ENCODE assay signal across 26 cellular contexts in genomic region chr6:140794544-140794943, GRCh38.
"Had no signal": no experiment of that assay in that cellular context is flagged by ENCODE, and none has a peak within 500 bp of the region (broad histone marks: within the 10 kb centered on the region; RNA-seq: fewer than 3 reads in every experiment).

No MANE protein-coding gene starts in this region.

- H3K27me3 ChIP-seq: body of pancreas, colonic mucosa, foreskin keratinocyte, gastroesophageal sphincter, heart right ventricle had no signal

- H3K27ac ChIP-seq: body of pancreas, colonic mucosa, foreskin keratinocyte, gastroesophageal sphincter, heart right ventricle had no signal

- H3K36me3 ChIP-seq: colonic mucosa, gastroesophageal sphincter, heart right ventricle had no signal

- H3K4me1 ChIP-seq: body of pancreas, colonic mucosa, foreskin keratinocyte, gastroesophageal sphincter, heart right ventricle had no signal

- H3K9me3 ChIP-seq: body of pancreas, colonic mucosa, gastroesophageal sphincter had no signal

- DNase-seq: activated CD4-positive, alpha-beta memory T cell treated with anti-CD3 and anti-CD28 coated beads, Interleukin-2, amount 10 ng/mL, durations not matched to agents 7 days and 5 days; activated CD4-positive, alpha-beta T cell treated with anti-CD3 and anti-CD28 coated beads for 36 hours; activated CD4-positive, alpha-beta T cell treated with anti-CD3 and anti-CD28 coated beads, Interleukin-2, amount 10 ng/mL, durations not matched to agents 24 days and 14 days; activated CD4-positive, CD25-positive, alpha-beta regulatory T cell; activated CD4-positive, CD25-positive, alpha-beta regulatory T cell treated with anti-CD3 and anti-CD28 coated beads, Interleukin-2, amount 50 U/mL, for 72 hours; activated CD8-positive, alpha-beta memory T cell treated with anti-CD3 and anti-CD28 coated beads, Interleukin-2, amount 50 U/mL, for 48 hours; activated gamma-delta T cell treated with Interleukin-2 at 50 U/mL for 16 hours; activated naive CD4-positive, alpha-beta T cell treated with anti-CD3 and anti-CD28 coated beads, Interleukin-2, amount 50 U/mL, for 16 hours; activated naive CD4-positive, alpha-beta T cell treated with Interleukin-2 at 50 U/mL for 16 hours; activated T-cell treated with anti-CD3 and anti-CD28 coated beads for 4 hours; activated T-cell treated with anti-CD3 and anti-CD28 coated beads, Interleukin-2, amount 50 U/mL, for 24 hours; activated T-cell treated with anti-CD3 and anti-CD28 coated beads, Interleukin-2, amount 50 U/mL, for 72 hours; amniotic stem cell; aorta; body of pancreas; caudate nucleus; colonic mucosa; effector CD8-positive, alpha-beta T cell; endodermal cell; foreskin keratinocyte; heart right ventricle; SW 1271; T-cell; T1000 had no signal

- ATAC-seq: activated CD4-positive, alpha-beta T cell treated with anti-CD3 and anti-CD28 coated beads for 36 hours; activated T-cell treated with anti-CD3 and anti-CD28 coated beads, Interleukin-2, amount 50 U/mL, for 72 hours; body of pancreas; esophagus mucosa; foreskin keratinocyte; gastroesophageal sphincter; heart right ventricle; T-cell had no signal

- H3K4me3 ChIP-seq: body of pancreas, colonic mucosa, gastroesophageal sphincter, heart right ventricle had no signal
